In genomic region chr5:83653669-83654068, GRCh38 we compare ENCODE assay signal across 11 cellular contexts.
DNase-seq lines count a peak whose midpoint lies in the region; ATAC-seq and TF ChIP-seq lines count a peak whose summit lies in the region.
"Had no signal": no experiment of that assay in that cellular context is flagged by ENCODE, and none has a peak within 500 bp of the region (broad histone marks: within the 10 kb centered on the region; RNA-seq: fewer than 3 reads in every experiment).

No MANE protein-coding gene starts in this region.

- no peaks in the 10 kb centered on the region for H3K36me3 ChIP-seq in KMS-11 (ENCODE audit: insufficient read depth)
- H3K36me3 ChIP-seq in osteoblast (ENCODE audit: insufficient read depth, low read length) = no peaks in the 10 kb centered on the region
- no peaks in the 10 kb centered on the region for H3K36me3 ChIP-seq in spleen

- H3K9ac ChIP-seq in KMS-11 = no peak overlapping the region

- DNase-seq in HUDEP-2 (lab: John Stamatoyannopoulos, UW; ENCODE audit: unreplicated experiment in 76 of 76) = no peak
- DNase-seq in osteoblast (ENCODE audit: insufficient read length, low spot score, missing footprints) = no peak
- DNase-seq in spleen = no peak
- DNase-seq in NCI-H226 = no peak
- DNase-seq: activated CD8-positive, alpha-beta memory T cell treated with anti-CD3 and anti-CD28 coated beads for 24 hours; activated naive CD8-positive, alpha-beta T cell treated with anti-CD3 and anti-CD28 coated beads for 36 hours; T-helper 9 cell had no signal

- intact Hi-C loops in spleen (cut with DNase I; ENCODE audit: low total_unique reads) = no loop called here

- peak; percentile 95 for ATAC-seq in GM18499 (IDR thresholded peaks at IDR 0.05; ENCODE audit: insufficient read depth, unreplicated experiment)
- peak; percentile 50 for ATAC-seq in GM19397 (IDR thresholded peaks at IDR 0.05; ENCODE audit: unreplicated experiment)
- peak; percentile 51 for ATAC-seq in HG02763 (IDR thresholded peaks at IDR 0.05; ENCODE audit: unreplicated experiment)

- peak overlapping the region; percentile 40 for H3K4me2 ChIP-seq in KMS-11
- H3K4me2 ChIP-seq in osteoblast (ENCODE audit: insufficient read depth, low read length) = no peak overlapping the region

- H4K20me1 ChIP-seq in KMS-11 (ENCODE audit: insufficient read depth) (no peaks in the 10 kb centered on the region), osteoblast (ENCODE audit: insufficient read depth, low read length) (no peaks in the 10 kb centered on the region)

- H3K27me3 ChIP-seq in KMS-11 (ENCODE audit: insufficient read depth, low read depth) = no peaks in the 10 kb centered on the region
- no peaks in the 10 kb centered on the region for H3K27me3 ChIP-seq in osteoblast (ENCODE audit: insufficient read depth, low read length)
- H3K27me3 ChIP-seq in spleen (replicated peaks in 1 of 7) = no peaks in the 10 kb centered on the region

- WGBS in spleen, 5 donors = 42 to 63% (median 48%) methylated on average over 2 of the region's 2 CpGs

- H3K9me3 ChIP-seq in osteoblast (ENCODE audit: low read depth, low read length) (no peaks in the 10 kb centered on the region), spleen (no peaks in the 10 kb centered on the region)

- H3K4me1 ChIP-seq in KMS-11 (ENCODE audit: low read depth, poor library complexity, severe bottlenecking) (peaks cover 20% of the 10 kb centered on the region), osteoblast (ENCODE audit: insufficient read depth, low read length) (no peaks in the 10 kb centered on the region), spleen (no peaks in the 10 kb centered on the region)

- H3K4me3 ChIP-seq in KMS-11 (IDR thresholded peaks at IDR 0.05; ENCODE audit: insufficient read depth, low read depth, low read length) = no peak overlapping the region
- no peak overlapping the region for H3K4me3 ChIP-seq in osteoblast (ENCODE audit: insufficient read depth, low read length)
- no peak overlapping the region for H3K4me3 ChIP-seq in spleen

- no peak for TF ChIP-seq CTCF in KMS-11 (conservative IDR thresholded peaks at IDR 0.05; ENCODE audit: low read depth, low read length)
- TF ChIP-seq CTCF in osteoblast (IDR thresholded peaks at IDR 0.05; ENCODE audit: extremely low read depth, low read depth, low read length) = no peak
- no peak for TF ChIP-seq CTCF in spleen (IDR thresholded peaks at IDR 0.05 in 8 of 11, conservative IDR thresholded peaks at IDR 0.05 in 3 of 11)

- H2AFZ ChIP-seq in KMS-11 (ENCODE audit: low read depth) (no peak overlapping the region), osteoblast (ENCODE audit: low read length) (no peak overlapping the region)

- H3K27ac ChIP-seq in KMS-11 (no peak overlapping the region), osteoblast (ENCODE audit: low read depth, low read length) (no peak overlapping the region), spleen (no peak overlapping the region)

- no peak for TF ChIP-seq POLR2A in spleen (IDR thresholded peaks at IDR 0.05)

- H3K79me2 ChIP-seq in KMS-11 (ENCODE audit: insufficient read depth, low read depth) = no peaks in the 10 kb centered on the region
- H3K79me2 ChIP-seq in osteoblast (ENCODE audit: insufficient read depth, low read length) = no peaks in the 10 kb centered on the region
